In the genomic region with DNA sequence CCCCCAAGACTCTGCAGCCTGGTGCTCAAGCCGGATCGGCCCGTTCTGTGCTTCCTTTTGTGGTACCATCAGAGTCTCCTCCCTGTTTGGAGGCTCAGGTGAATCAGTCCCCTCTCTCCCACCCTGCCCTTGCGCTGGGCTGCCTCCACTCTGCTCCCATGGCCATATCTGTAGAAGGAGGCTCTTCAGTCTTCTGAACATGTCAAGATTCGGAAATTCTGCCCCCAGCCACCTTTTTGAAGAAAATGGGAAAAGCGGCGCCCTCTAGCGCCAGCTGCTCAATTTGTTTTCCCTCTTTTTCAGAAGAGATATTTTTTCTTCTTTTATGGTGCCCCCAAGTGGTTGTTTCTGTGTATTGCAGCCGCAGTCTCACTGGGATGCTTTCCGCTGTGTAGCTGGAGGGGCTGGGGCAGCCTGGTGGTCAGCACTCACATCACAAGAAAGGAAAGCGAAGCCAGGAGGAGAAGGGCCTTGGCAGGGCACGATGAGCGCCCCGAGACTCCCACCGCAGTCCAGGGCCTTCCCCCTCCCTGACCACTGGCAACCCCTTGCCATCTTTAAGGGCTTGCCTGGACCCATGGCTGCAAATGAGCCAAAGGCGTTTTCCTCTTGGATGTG, we compare ENCODE assay signal across 7 cellular contexts. TPM values are rescaled to one million over a fixed set of nuclear protein-coding genes. Genes with fewer than 3 reads are reported as not detected.
DNase-seq lines count a peak whose midpoint lies in the region; ATAC-seq and TF ChIP-seq lines count a peak whose summit lies in the region.

No MANE protein-coding gene starts in this region.

- no peaks in the 10 kb centered on the region for H3K9me3 ChIP-seq in Panc1 (ENCODE audit: control insufficient read depth, insufficient read depth, low read depth, low read length)
- no peaks in the 10 kb centered on the region for H3K9me3 ChIP-seq in stomach

- no peak overlapping the region for H3K27ac Mint-ChIP-seq in neural crest cell (ENCODE audit: unreplicated experiment)

- peak overlapping the region; percentile 58 for H3K4me3 Mint-ChIP-seq in activated T-cell treated with anti-CD3 and anti-CD28 coated beads, Interleukin-2, amount 50 U/mL, for 4 hours
- no peak overlapping the region for H3K4me3 Mint-ChIP-seq in neural crest cell

- POLR2A ChIA-PET in Panc1 (lab: Charles Lee), result no interaction called here

- no peaks in the 10 kb centered on the region for H3K36me3 ChIP-seq in KMS-11 (ENCODE audit: insufficient read depth)
- H3K36me3 ChIP-seq in Panc1 (ENCODE audit: control insufficient read depth, insufficient read depth, low read length), result no peaks in the 10 kb centered on the region
- no peaks in the 10 kb centered on the region for H3K36me3 ChIP-seq in stomach

- peak overlapping the region; percentile 66 for H3K4me2 ChIP-seq in KMS-11

- no peaks in the 10 kb centered on the region for H4K20me1 ChIP-seq in KMS-11 (ENCODE audit: insufficient read depth)

- WGBS in stomach, 5 donors, result 9 to 18% (median 17%) methylated on average over 14 to 16 of the region's 16 CpGs

- no peaks in the 10 kb centered on the region; the same call in 1 of the 2 replicates for H3K27me3 ChIP-seq in KMS-11 (ENCODE audit: insufficient read depth, low read depth)
- peaks cover 6% of the 10 kb centered on the region for H3K27me3 ChIP-seq in Panc1 (ENCODE audit: control insufficient read depth, insufficient read depth, low read length)
- peaks cover 0 to 50% (median 3%) of the 10 kb centered on the region in 3 donors for H3K27me3 ChIP-seq in stomach

- no peaks in the 10 kb centered on the region for H3K79me2 ChIP-seq in KMS-11 (ENCODE audit: insufficient read depth, low read depth)

- peak overlapping the region; percentile 91 for H2AFZ ChIP-seq in KMS-11 (ENCODE audit: low read depth)

- CTCF ChIA-PET in Panc1 (lab: Charles Lee), result interaction anchor here (0.5 to 1.3 kb wide), 5 partner anchors 18 to 238 kb away, joined by 3 to 14 read pairs (median 3); no protein-coding TSS in a partner anchor

- no peaks in the 10 kb centered on the region for H3K9me3 Mint-ChIP-seq in activated T-cell treated with anti-CD3 and anti-CD28 coated beads, Interleukin-2, amount 50 U/mL, for 4 hours
- no peaks in the 10 kb centered on the region for H3K9me3 Mint-ChIP-seq in neural crest cell

- intact Hi-C loops in Panc1 (cut with micrococcal nuclease; ENCODE audit: unreplicated experiment), result no loop called here
- intact Hi-C loops in stomach (cut with DNase I; ENCODE audit: low total_unique reads), result loop anchor here (5.0 kb wide), 1 partner anchor 233 kb away; no protein-coding TSS in a partner anchor

- DNase-seq in Panc1 (ENCODE audit: low read depth, low spot score) (peak; percentile 57), fibroblast of peridontal ligament (ENCODE audit: extremely low read depth) (peak; percentile 68), neural crest cell (ENCODE audit: low read depth, low spot score) (peak; percentile 98), stomach (peak; percentile 77)
- peak; percentile 81 for DNase-seq in activated T-cell treated with anti-CD3 and anti-CD28 coated beads, Interleukin-2, amount 50 U/mL, for 4 hours

- TF ChIP-seq POLR2A in stomach (IDR thresholded peaks at IDR 0.05), result no peak

- H3K27me3 Mint-ChIP-seq in activated T-cell treated with anti-CD3 and anti-CD28 coated beads, Interleukin-2, amount 50 U/mL, for 4 hours (ENCODE audit: low read depth), result peaks cover 26% of the 10 kb centered on the region
- peaks cover 25% of the 10 kb centered on the region for H3K27me3 Mint-ChIP-seq in neural crest cell (ENCODE audit: low read depth)

- peak; percentile 87 for TF ChIP-seq CTCF in GM12874 (IDR thresholded peaks at IDR 0.05; ENCODE audit: insufficient read depth, low read depth, low read length)
- TF ChIP-seq CTCF in KMS-11 (conservative IDR thresholded peaks at IDR 0.05; ENCODE audit: low read depth, low read length), result peak; percentile 100
- peak; percentile 99 for TF ChIP-seq CTCF in Panc1 (IDR thresholded peaks at IDR 0.05)
- TF ChIP-seq CTCF in neural crest cell (conservative IDR thresholded peaks at IDR 0.05), result peak; percentile 99
- TF ChIP-seq CTCF in stomach (IDR thresholded peaks at IDR 0.05), result peak in 5 of 7 experiments; percentile 90 to 95 (median 95)

- no peak overlapping the region for H3K9ac ChIP-seq in KMS-11

- H3K4me3 ChIP-seq in KMS-11 (IDR thresholded peaks at IDR 0.05; ENCODE audit: insufficient read depth, low read depth, low read length) (peak overlapping the region; percentile 50), Panc1 (ENCODE audit: low read depth in 2 of 2, low read length in 2 of 2) (peak overlapping the region in 1 of 2 experiments; percentile 26; a peak in 1 of 4 replicates), stomach (no peak overlapping the region)

- BruUV-seq in Panc1 (replicated peaks; lab: Mats Ljungman, UMichigan), result no TSS peak

- no peaks in the 10 kb centered on the region for H3K36me3 Mint-ChIP-seq in activated T-cell treated with anti-CD3 and anti-CD28 coated beads, Interleukin-2, amount 50 U/mL, for 4 hours (ENCODE audit: insufficient read depth)
- H3K36me3 Mint-ChIP-seq in neural crest cell (ENCODE audit: low read depth), result no peaks in the 10 kb centered on the region

- TF ChIP-seq EP300 in stomach (IDR thresholded peaks at IDR 0.05), result no peak

- peak; percentile 79 for ATAC-seq in Panc1
- peak; percentile 66 to 70 for ATAC-seq in activated T-cell treated with anti-CD3 and anti-CD28 coated beads, Interleukin-2, amount 50 U/mL, for 4 hours

- H3K4me1 Mint-ChIP-seq in activated T-cell treated with anti-CD3 and anti-CD28 coated beads, Interleukin-2, amount 50 U/mL, for 4 hours (ENCODE audit: low read depth), result peaks cover 16% of the 10 kb centered on the region
- H3K4me1 Mint-ChIP-seq in neural crest cell, result peaks cover 15% of the 10 kb centered on the region

- in situ Hi-C loops in Panc1 (cut with HindIII; ENCODE audit: low pct_unique_long_range_greater_than_20kb, low sequenced_read_pairs), result no loop called here

- H3K4me1 ChIP-seq in KMS-11 (ENCODE audit: low read depth, poor library complexity, severe bottlenecking) (peaks cover 8% of the 10 kb centered on the region), Panc1 (ENCODE audit: control insufficient read depth, insufficient read depth, low read length) (no peaks in the 10 kb centered on the region), stomach (peaks cover 0 to 8% (median 3%) of the 10 kb centered on the region in 4 donors)

- no peak overlapping the region for H3K27ac ChIP-seq in KMS-11
- no peak overlapping the region for H3K27ac ChIP-seq in Panc1 (ENCODE audit: low read length)
- H3K27ac ChIP-seq in stomach, result no peak overlapping the region

RNA-seq across cellular contexts. Expression of gene CACNA1E, which starts 58.4 kb away (rescaled TPM):
- not detected for total RNA-seq in Panc1 (2021; ENCODE audit: unreplicated experiment)
- polyA plus RNA-seq in Panc1 (2012; ENCODE audit: insufficient read length), result not detected
- total RNA-seq in activated T-cell treated with anti-CD3 and anti-CD28 coated beads, Interleukin-2, amount 50 U/mL, for 4 hours, result under 1 TPM in 1 of 3 donors, not detected in 2; 0.08 TPM
- 1.3 and 1.5 TPM in 2 replicates for total RNA-seq in neural crest cell
- 1 to 10 TPM in 1 of 5 donors, under 1 TPM in 1, not detected in 3; under 0.01 to 1.8 TPM for total RNA-seq in stomach
- under 1 TPM in 2 of 3 donors, not detected in 1; under 0.01 to 0.03 TPM for polyA plus RNA-seq in stomach
